In the genomic region with DNA sequence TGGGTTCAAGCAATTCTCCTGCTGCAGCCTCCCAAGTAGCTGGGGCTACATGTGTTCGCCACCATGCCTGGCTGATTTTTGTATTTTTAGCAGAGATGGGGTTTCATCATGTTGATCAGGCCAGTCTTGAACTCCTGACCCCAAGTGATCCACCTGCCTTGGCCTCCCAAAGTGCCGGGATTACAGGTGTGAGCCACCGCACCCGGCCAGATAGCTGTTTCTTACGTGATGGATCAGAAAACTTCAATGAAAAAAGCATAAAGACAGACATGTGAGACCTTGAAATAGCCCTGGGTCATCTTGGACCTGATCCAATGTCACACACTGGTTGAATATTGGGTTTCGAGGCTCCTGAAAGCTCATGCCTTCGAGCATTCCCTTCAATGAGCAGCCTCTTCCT, we compare ENCODE assay signal across 20 cellular contexts.
"Had no signal": no experiment of that assay in that cellular context is flagged by ENCODE, and none has a peak within 500 bp of the region (broad histone marks: within the 10 kb centered on the region; RNA-seq: fewer than 3 reads in every experiment).

No MANE protein-coding gene starts in this region.

- ATAC-seq: activated naive CD4-positive, alpha-beta T cell treated with anti-CD3 and anti-CD28 coated beads, Interleukin-2, amount 50 U/mL, for 72 hours; esophagus mucosa; gastrocnemius medialis; natural killer cell treated with Interleukin-12 subunit alpha and Interleukin-12 subunit beta and Interleukin-15 and Interleukin-18, amount 100 ng/mL, for 72 hours; stimulated activated memory B cell treated with anti-CD40 and anti-IgM and Interleukin-4, amounts not matched to agents 10 μg/mL and 1 μg/mL and 100 μg/mL, for 72 hours had no signal

- H3K27ac ChIP-seq: adrenal gland, gastrocnemius medialis, sigmoid colon, spleen, uterus, WERI-Rb-1 had no signal

- H3K27me3 ChIP-seq: adrenal gland, gastrocnemius medialis, sigmoid colon, spleen, uterus had no signal

- H3K27ac Mint-ChIP-seq: activated naive CD4-positive, alpha-beta T cell treated with anti-CD3 and anti-CD28 coated beads, Interleukin-2, amount 50 U/mL, for 72 hours; activated T-helper 1 cell treated with anti-CD3 and anti-CD28 coated beads, Interleukin-12 subunit alpha, Interleukin-12 subunit beta, Interleukin-2, Interleukin-4 antibody, amounts not matched to agents 30 ng/mL and 10 ng/mL and 1 ng/mL, durations not matched to agents 14 hours and 24 hours and 36 hours; natural killer cell treated with Interleukin-12 subunit alpha and Interleukin-12 subunit beta and Interleukin-15 and Interleukin-18, amount 100 ng/mL, for 72 hours; stimulated activated memory B cell treated with anti-CD40 and anti-IgM and Interleukin-4, amounts not matched to agents 10 μg/mL and 1 μg/mL and 100 μg/mL, for 72 hours had no signal

- H3K9me3 ChIP-seq: adrenal gland, gastrocnemius medialis, sigmoid colon, spleen, uterus had no signal

- H3K4me3 Mint-ChIP-seq: activated T-helper 1 cell treated with anti-CD3 and anti-CD28 coated beads, Interleukin-12 subunit alpha, Interleukin-12 subunit beta, Interleukin-2, Interleukin-4 antibody, amounts not matched to agents 30 ng/mL and 10 ng/mL and 1 ng/mL, durations not matched to agents 14 hours and 24 hours and 36 hours; natural killer cell treated with Interleukin-12 subunit alpha and Interleukin-12 subunit beta and Interleukin-15 and Interleukin-18, amount 100 ng/mL, for 72 hours; stimulated activated memory B cell treated with anti-CD40 and anti-IgM and Interleukin-4, amounts not matched to agents 10 μg/mL and 1 μg/mL and 100 μg/mL, for 72 hours had no signal

- H3K36me3 Mint-ChIP-seq: activated naive CD4-positive, alpha-beta T cell treated with anti-CD3 and anti-CD28 coated beads, Interleukin-2, amount 50 U/mL, for 72 hours; natural killer cell treated with Interleukin-12 subunit alpha and Interleukin-12 subunit beta and Interleukin-15 and Interleukin-18, amount 100 ng/mL, for 72 hours; stimulated activated memory B cell treated with anti-CD40 and anti-IgM and Interleukin-4, amounts not matched to agents 10 μg/mL and 1 μg/mL and 100 μg/mL, for 72 hours had no signal

- H3K9me3 Mint-ChIP-seq: activated naive CD4-positive, alpha-beta T cell treated with anti-CD3 and anti-CD28 coated beads, Interleukin-2, amount 50 U/mL, for 72 hours; activated T-helper 1 cell treated with anti-CD3 and anti-CD28 coated beads, Interleukin-12 subunit alpha, Interleukin-12 subunit beta, Interleukin-2, Interleukin-4 antibody, amounts not matched to agents 30 ng/mL and 10 ng/mL and 1 ng/mL, durations not matched to agents 14 hours and 24 hours and 36 hours; natural killer cell treated with Interleukin-12 subunit alpha and Interleukin-12 subunit beta and Interleukin-15 and Interleukin-18, amount 100 ng/mL, for 72 hours; stimulated activated memory B cell treated with anti-CD40 and anti-IgM and Interleukin-4, amounts not matched to agents 10 μg/mL and 1 μg/mL and 100 μg/mL, for 72 hours had no signal

- H3K4me3 ChIP-seq: adrenal gland, gastrocnemius medialis, sigmoid colon, spleen, uterus had no signal

- DNase-seq: activated CD4-positive, alpha-beta T cell treated with anti-CD3 and anti-CD28 coated beads for 1 hour; activated CD4-positive, alpha-beta T cell treated with anti-CD3 and anti-CD28 coated beads, Interleukin-2, amount 50 U/mL, for 4 hours; activated gamma-delta T cell treated with Interleukin-2 at 50 U/mL for 16 hours; adrenal gland; cortex of kidney; effector CD4-positive, alpha-beta T cell; gastrocnemius medialis; kidney glomerular epithelial cell; nucleus accumbens; sigmoid colon; spleen; stimulated activated CD4-positive, alpha-beta T cell treated with anti-CD3 and anti-CD28 coated beads, Interleukin-4, amount 100 ng/mL, for 4 hours; SW 1271; uterus; WERI-Rb-1 had no signal

- H3K36me3 ChIP-seq: adrenal gland, gastrocnemius medialis, sigmoid colon, spleen, uterus, WERI-Rb-1 had no signal
